Comparison of ENCODE assay signal across 8 cellular contexts in the genomic region with DNA sequence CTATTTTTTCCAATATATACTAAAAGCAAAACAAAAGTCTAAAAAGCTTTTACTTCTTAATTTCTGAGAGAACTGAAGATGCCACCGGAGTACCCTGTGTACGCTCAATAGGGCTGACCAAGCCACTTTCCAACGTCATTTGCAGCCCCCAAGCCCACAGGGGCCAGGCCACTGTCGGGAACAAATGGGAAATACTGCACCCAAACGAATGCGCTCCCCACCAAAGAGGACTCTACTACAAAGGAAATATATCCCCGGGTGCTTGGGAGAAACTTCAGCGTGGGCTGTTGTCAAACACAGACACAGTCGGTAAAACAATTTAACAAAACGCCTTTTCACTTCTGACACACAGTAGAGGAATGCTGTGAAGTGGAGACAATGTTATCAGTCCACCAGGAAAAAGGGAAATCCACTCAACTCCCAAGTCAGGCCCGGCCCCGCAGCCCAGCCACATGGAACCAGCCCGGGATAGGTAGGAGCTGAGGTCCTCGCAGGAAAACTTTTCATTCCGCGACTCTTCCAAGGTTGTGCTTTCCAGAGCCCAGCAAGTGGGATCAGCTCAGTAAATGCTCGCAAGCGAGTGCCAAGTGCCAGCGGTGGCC. TPM values are rescaled to one million over a fixed set of nuclear protein-coding genes. Genes with fewer than 3 reads are reported as not detected.
DNase-seq lines count a peak whose midpoint lies in the region; ATAC-seq, FAIRE-seq and TF ChIP-seq lines count a peak whose summit lies in the region.

No MANE protein-coding gene starts in this region.

- H3K4me3 ChIP-seq in epithelial cell of proximal tubule (ENCODE audit: low read depth, low read length), result peak overlapping the region; percentile 94

- peak; percentile 65 for FAIRE-seq in RCC 7860 (lab: Jason Lieb, UNC)

- TF ChIP-seq POLR2A in GM18505 (IDR thresholded peaks at IDR 0.05; ENCODE audit: borderline replicate concordance, extremely low read depth, insufficient read depth, insufficient read length), result no peak

- peak; percentile 77 for DNase-seq in GM03348 (ENCODE audit: low spot score)
- peak; percentile 73 for DNase-seq in RCC 7860 (ENCODE audit: low spot score)
- DNase-seq in epithelial cell of proximal tubule (ENCODE audit: low read depth), result no peak
- no peak for DNase-seq in naive thymus-derived CD8-positive, alpha-beta T cell

- H3K36me3 Mint-ChIP-seq in naive thymus-derived CD8-positive, alpha-beta T cell, result no peaks in the 10 kb centered on the region

- H3K9me3 Mint-ChIP-seq in naive thymus-derived CD8-positive, alpha-beta T cell, result no peaks in the 10 kb centered on the region

- POLR2A ChIA-PET in naive thymus-derived CD8-positive, alpha-beta T cell (lab: Charles Lee), result no interaction called here

- no peak for ATAC-seq in naive thymus-derived CD8-positive, alpha-beta T cell
- no peak for ATAC-seq in HG02938 (IDR thresholded peaks at IDR 0.05; ENCODE audit: unreplicated experiment)
- no peak for ATAC-seq in GM21360 (IDR thresholded peaks at IDR 0.05; ENCODE audit: unreplicated experiment)
- no peak for ATAC-seq in HG03432 (IDR thresholded peaks at IDR 0.05; ENCODE audit: unreplicated experiment)
- no peak for ATAC-seq in GM18505 (IDR thresholded peaks at IDR 0.05; ENCODE audit: unreplicated experiment)

- peak overlapping the region; percentile 29 to 73 (median 64) for H3K4me3 Mint-ChIP-seq in naive thymus-derived CD8-positive, alpha-beta T cell

- peak overlapping the region in 1 of 10 donors; percentile 16 for H3K27ac Mint-ChIP-seq in naive thymus-derived CD8-positive, alpha-beta T cell

- H3K27me3 Mint-ChIP-seq in naive thymus-derived CD8-positive, alpha-beta T cell, result peaks cover 40 to 72% (median 59%) of the 10 kb centered on the region in 5 donors

- H3K4me1 Mint-ChIP-seq in naive thymus-derived CD8-positive, alpha-beta T cell, result peaks cover 4 to 26% (median 21%) of the 10 kb centered on the region in 4 donors

- no peak for TF ChIP-seq CTCF in epithelial cell of proximal tubule (conservative IDR thresholded peaks at IDR 0.05; ENCODE audit: low read depth, low read length)

RNA-seq across cellular contexts. Expression of gene PARD3, which starts 1.4 kb away (rescaled TPM):
- total RNA-seq in epithelial cell of proximal tubule, result 70.5 and 97.8 TPM in 2 replicates
- total RNA-seq in naive thymus-derived CD8-positive, alpha-beta T cell, result under 1 TPM; 0.14 to 0.18 TPM
- under 1 TPM; 0.10 to 0.51 (median 0.40) TPM for polyA plus RNA-seq in naive thymus-derived CD8-positive, alpha-beta T cell

Comparison
In these comparisons a context has a peak if more than half of its experiments do, and no peak if none do; other contexts are left out.
1. DNase-seq: peak in GM03348 (single experiment) and RCC 7860 (single experiment); none in epithelial cell of proximal tubule (single experiment) and naive thymus-derived CD8-positive, alpha-beta T cell (0 of 10).
2. RNA of gene PARD3, which starts 1.4 kb away (total RNA-seq): 70.5 to 97.8 TPM in epithelial cell of proximal tubule; 0.14 to 0.18 TPM in naive thymus-derived CD8-positive, alpha-beta T cell; every median in the first group is over 10 times any median in the second.